Comparison of ENCODE assay signal across 12 cellular contexts in the genomic region with DNA sequence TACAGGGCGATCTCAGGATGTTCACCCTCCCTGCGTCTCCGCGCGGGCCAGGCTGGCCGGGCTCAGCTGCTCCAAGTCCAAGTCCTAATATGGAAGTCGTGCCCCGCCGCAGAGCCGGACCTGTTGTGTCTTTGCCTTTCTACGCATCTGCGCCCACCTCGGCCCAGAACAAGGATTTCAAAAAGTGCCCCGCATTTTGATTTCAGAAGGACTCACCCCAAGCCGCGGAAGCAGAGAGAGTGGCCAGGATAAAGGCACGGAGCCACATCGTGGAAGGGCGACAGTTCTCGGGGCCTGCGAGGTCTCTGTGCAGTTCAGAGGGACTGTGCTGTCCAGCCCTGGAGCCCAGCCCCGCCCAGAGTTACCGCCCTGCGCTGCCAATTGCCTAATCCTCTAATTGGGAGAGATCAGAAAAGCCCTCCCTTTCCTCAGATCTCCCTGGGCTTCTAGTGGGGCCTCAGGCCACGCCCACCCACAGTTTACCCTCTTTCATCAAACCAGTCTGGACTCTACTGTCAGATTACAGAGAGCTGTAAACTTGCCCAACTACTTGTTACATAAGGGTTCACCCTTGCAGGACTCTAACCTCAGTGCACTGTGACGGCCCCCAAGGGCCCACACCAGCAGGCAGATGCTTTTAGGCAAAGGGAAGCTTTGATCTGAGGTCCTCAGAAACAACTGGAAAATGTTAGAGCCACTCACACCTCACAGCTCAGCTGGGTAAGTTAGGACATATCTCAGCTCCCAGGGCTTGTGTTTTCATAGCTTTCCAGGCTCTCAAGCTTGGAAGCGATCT. TPM values are rescaled to one million over a fixed set of nuclear protein-coding genes. Genes with fewer than 3 reads are reported as not detected.
DNase-seq lines count a peak whose midpoint lies in the region; ATAC-seq and TF ChIP-seq lines count a peak whose summit lies in the region.
"Had no signal": no experiment of that assay in that cellular context is flagged by ENCODE, and none has a peak within 500 bp of the region (broad histone marks: within the 10 kb centered on the region; RNA-seq: fewer than 3 reads in every experiment).

Gene CES1 (minus strand): TSS at position 309 of the 796 bp plus-strand sequence. CDS start 41 bp downstream, at position 268.

- no peak for TF ChIP-seq POLR2A in ovary (IDR thresholded peaks at IDR 0.05)

- H3K27me3 Mint-ChIP-seq in HFFc6 (ENCODE audit: insufficient read depth) = peaks cover 11% of the 10 kb centered on the region
- no peaks in the 10 kb centered on the region for H3K27me3 Mint-ChIP-seq in T-helper 2 cell treated with Interferon-gamma antibody and Interleukin-4, amounts not matched to agents 5 μg/mL and 100 μg/mL, for 36 hours (ENCODE audit: low read depth)

- H3K9me3 ChIP-seq in right cardiac atrium (ENCODE audit: control insufficient read depth, low read length) (no peaks in the 10 kb centered on the region), ovary (no peaks in the 10 kb centered on the region)
- H3K9me3 ChIP-seq: HAP-1 had no signal

- H3K27ac ChIP-seq in right cardiac atrium (ENCODE audit: low read length) (no peak within 1 kb of the TSS), ovary (peak within 1 kb of the TSS in 1 of 2 donors; percentile 42)

- H3K27me3 ChIP-seq in right cardiac atrium (ENCODE audit: control insufficient read depth, insufficient read depth) = no peaks in the 10 kb centered on the region
- H3K27me3 ChIP-seq in ovary = no peaks in the 10 kb centered on the region

- H3K4me1 ChIP-seq in right cardiac atrium (ENCODE audit: control insufficient read depth, insufficient read depth, low read length) (no peaks in the 10 kb centered on the region), ovary (ENCODE audit: insufficient read depth) (peaks cover 2% of the 10 kb centered on the region)
- H3K4me1 ChIP-seq: HAP-1 had no signal

- peak; percentile 83 to 93 for ATAC-seq in right cardiac atrium
- no peak for ATAC-seq in stimulated activated effector memory CD8-positive, alpha-beta T cell treated with anti-CD3 and anti-CD28 coated beads, Interleukin-12 subunit alpha, Interleukin-12 subunit beta, amount 100 ng/mL, for 72 hours

- H3K4me3 ChIP-seq in right cardiac atrium (ENCODE audit: low read length) = no peak within 1 kb of the TSS
- no peak within 1 kb of the TSS for H3K4me3 ChIP-seq in ovary
- H3K4me3 ChIP-seq: HAP-1 had no signal

- no peak within 1 kb of the TSS for H3K4me3 Mint-ChIP-seq in stimulated activated effector memory CD8-positive, alpha-beta T cell treated with anti-CD3 and anti-CD28 coated beads, Interleukin-12 subunit alpha, Interleukin-12 subunit beta, amount 100 ng/mL, for 72 hours
- H3K4me3 Mint-ChIP-seq in HFFc6 = no peak within 1 kb of the TSS
- no peak within 1 kb of the TSS for H3K4me3 Mint-ChIP-seq in T-helper 2 cell treated with Interferon-gamma antibody and Interleukin-4, amounts not matched to agents 5 μg/mL and 100 μg/mL, for 36 hours

- no peaks in the 10 kb centered on the region for H3K9me3 Mint-ChIP-seq in stimulated activated effector memory CD8-positive, alpha-beta T cell treated with anti-CD3 and anti-CD28 coated beads, Interleukin-12 subunit alpha, Interleukin-12 subunit beta, amount 100 ng/mL, for 72 hours
- no peaks in the 10 kb centered on the region for H3K9me3 Mint-ChIP-seq in HFFc6
- no peaks in the 10 kb centered on the region for H3K9me3 Mint-ChIP-seq in T-helper 2 cell treated with Interferon-gamma antibody and Interleukin-4, amounts not matched to agents 5 μg/mL and 100 μg/mL, for 36 hours

- H3K36me3 Mint-ChIP-seq in stimulated activated effector memory CD8-positive, alpha-beta T cell treated with anti-CD3 and anti-CD28 coated beads, Interleukin-12 subunit alpha, Interleukin-12 subunit beta, amount 100 ng/mL, for 72 hours = peaks cover 6% of the 10 kb centered on the region
- H3K36me3 Mint-ChIP-seq in HFFc6 (ENCODE audit: low read depth) = no peaks in the 10 kb centered on the region
- H3K36me3 Mint-ChIP-seq in T-helper 2 cell treated with Interferon-gamma antibody and Interleukin-4, amounts not matched to agents 5 μg/mL and 100 μg/mL, for 36 hours (ENCODE audit: low read depth) = no peaks in the 10 kb centered on the region

- intact Hi-C loops in right cardiac atrium (cut with DNase I) (loop anchor here in 1 of 4 donors (5.0 kb wide), 1 partner anchor 71 kb away; no protein-coding TSS in a partner anchor), ovary (cut with DNase I) (no loop called here)

- H3K36me3 ChIP-seq in ovary = no peaks in the 10 kb centered on the region
- H3K36me3 ChIP-seq: HAP-1 had no signal

- DNase-seq in AG20443 (ENCODE audit: low spot score) = peak; percentile 51
- peak; percentile 11 for DNase-seq in SW480 (ENCODE audit: low spot score)
- DNase-seq in right cardiac atrium = peak; percentile 83 to 96 (median 94)
- peak in 3 of 5 donors; percentile 47 to 69 (median 57) for DNase-seq in ovary
- DNase-seq in stimulated activated effector memory CD8-positive, alpha-beta T cell treated with anti-CD3 and anti-CD28 coated beads, Interleukin-12 subunit alpha, Interleukin-12 subunit beta, amount 100 ng/mL, for 72 hours (ENCODE audit: low spot score in 2 of 2) = no peak
- no peak for DNase-seq in HFFc6
- no peak for DNase-seq in T-helper 2 cell treated with Interferon-gamma antibody and Interleukin-4, amounts not matched to agents 5 μg/mL and 100 μg/mL, for 36 hours (ENCODE audit: low spot score)
- no peak for DNase-seq in dermis blood vessel endothelial cell
- DNase-seq: activated CD4-positive, CD25-positive, alpha-beta regulatory T cell; activated gamma-delta T cell; NCI-H1092 treated with DMSO at 0.1 percent for 48 hours had no signal

- TF ChIP-seq EP300 in ovary (IDR thresholded peaks at IDR 0.05) = no peak

- WGBS in right cardiac atrium = 57% methylated on average over 27 of the region's 27 CpGs
- WGBS in ovary, 3 donors = 48 to 67% (median 65%) methylated on average over 27 of the region's 27 CpGs

- peaks cover 6% of the 10 kb centered on the region for H3K4me1 Mint-ChIP-seq in stimulated activated effector memory CD8-positive, alpha-beta T cell treated with anti-CD3 and anti-CD28 coated beads, Interleukin-12 subunit alpha, Interleukin-12 subunit beta, amount 100 ng/mL, for 72 hours
- no peaks in the 10 kb centered on the region for H3K4me1 Mint-ChIP-seq in HFFc6 (ENCODE audit: low read depth)
- no peaks in the 10 kb centered on the region for H3K4me1 Mint-ChIP-seq in T-helper 2 cell treated with Interferon-gamma antibody and Interleukin-4, amounts not matched to agents 5 μg/mL and 100 μg/mL, for 36 hours (ENCODE audit: low read depth)

- no peak within 1 kb of the TSS for H3K27ac Mint-ChIP-seq in stimulated activated effector memory CD8-positive, alpha-beta T cell treated with anti-CD3 and anti-CD28 coated beads, Interleukin-12 subunit alpha, Interleukin-12 subunit beta, amount 100 ng/mL, for 72 hours
- no peak within 1 kb of the TSS for H3K27ac Mint-ChIP-seq in HFFc6
- H3K27ac Mint-ChIP-seq in T-helper 2 cell treated with Interferon-gamma antibody and Interleukin-4, amounts not matched to agents 5 μg/mL and 100 μg/mL, for 36 hours = no peak within 1 kb of the TSS

- TF ChIP-seq CTCF in ovary (IDR thresholded peaks at IDR 0.05) (no peak), HFFc6 (IDR thresholded peaks at IDR 0.05) (no peak)

RNA-seq across cellular contexts. Expression of gene CES1, which starts in this region (rescaled TPM):
- 10 to 100 TPM; 17.4 to 81.4 (median 60.6) TPM for total RNA-seq in right cardiac atrium
- polyA plus RNA-seq in right cardiac atrium = 59.6 TPM
- 10 to 100 TPM in 5 of 7 donors, 1 to 10 TPM in 2; 1.5 to 50.5 (median 24.6) TPM for total RNA-seq in ovary
- polyA plus RNA-seq in ovary = 100 to 1,000 TPM in 1 of 2 donors, 10 to 100 TPM in 1; 20.2 to 114 TPM
- not detected for total RNA-seq in HFFc6 (2021; fragmentation: NEBNext Ultra II Directional; extraction: Animal tissue kit (Norgen Biotek cat#: 25700))
- 0.34 TPM in 1 of 2 replicates, not detected in the other for total RNA-seq in dermis blood vessel endothelial cell

Comparison
In these comparisons a context has a peak if more than half of its experiments do, and no peak if none do; other contexts are left out.
1. DNase-seq: peak in AG20443 (single experiment), SW480 (single experiment), right cardiac atrium (3 of 3) and ovary (3 of 5); none in stimulated activated effector memory CD8-positive, alpha-beta T cell treated with anti-CD3 and anti-CD28 coated beads, Interleukin-12 subunit alpha, Interleukin-12 subunit beta, amount 100 ng/mL, for 72 hours (0 of 2), HFFc6 (single experiment), T-helper 2 cell treated with Interferon-gamma antibody and Interleukin-4, amounts not matched to agents 5 μg/mL and 100 μg/mL, for 36 hours (single experiment) and dermis blood vessel endothelial cell (single experiment).